22 cellular contexts compared by ENCODE assay signal in genomic region chr5:67462150-67462549, GRCh38.
"Had no signal": no experiment of that assay in that cellular context is flagged by ENCODE, and none has a peak within 500 bp of the region (broad histone marks: within the 10 kb centered on the region; RNA-seq: fewer than 3 reads in every experiment).

No MANE protein-coding gene starts in this region.

- H3K4me3 ChIP-seq: adrenal gland, ascending aorta, dorsolateral prefrontal cortex, esophagus squamous epithelium, left lung, lung, right lobe of liver, smooth muscle cell, transverse colon, uterus had no signal

- H3K27me3 ChIP-seq: adrenal gland, ascending aorta, brain microvascular endothelial cell, dorsolateral prefrontal cortex, esophagus squamous epithelium, left lung, right lobe of liver, transverse colon, uterus had no signal

- H3K9me3 ChIP-seq: adrenal gland, ascending aorta, esophagus squamous epithelium, left lung, right lobe of liver, transverse colon, uterus had no signal

- ATAC-seq: activated naive CD4-positive, alpha-beta T cell treated with anti-CD3 and anti-CD28 coated beads, Interleukin-2, amount 50 U/mL, for 72 hours; left lung; right lobe of liver; stimulated activated naive B cell treated with anti-CD40 and anti-IgM and Interleukin-4, amounts not matched to agents 10 μg/mL and 1 μg/mL and 100 μg/mL, for 72 hours had no signal

- H3K4me1 ChIP-seq: adrenal gland, ascending aorta, esophagus squamous epithelium, left lung, right lobe of liver, uterus had no signal

- DNase-seq: activated T-cell treated with anti-CD3 and anti-CD28 coated beads, Interleukin-2, amount 50 U/mL, for 1 hour; adrenal gland; brain microvascular endothelial cell; caudate nucleus; dorsolateral prefrontal cortex; esophagus squamous epithelium; foreskin melanocyte; hippocampal formation; kidney glomerular epithelial cell; left lung; naive B cell; nucleus accumbens; right lobe of liver; stimulated activated CD4-positive, alpha-beta T cell treated with anti-CD3 and anti-CD28 coated beads, Interleukin-15, amount 100 ng/mL, for 24 hours; stimulated activated naive B cell treated with anti-CD40 and anti-IgM and Interleukin-4, amounts not matched to agents 10 μg/mL and 1 μg/mL and 100 μg/mL, for 72 hours; transverse colon; uterus had no signal

- H3K4me2 ChIP-seq: smooth muscle cell had no signal

- H3K36me3 ChIP-seq: adrenal gland, ascending aorta, brain microvascular endothelial cell, esophagus squamous epithelium, left lung, right lobe of liver, transverse colon, uterus had no signal

- H3K27ac ChIP-seq: adrenal gland, ascending aorta, brain microvascular endothelial cell, dorsolateral prefrontal cortex, esophagus squamous epithelium, left lung, right lobe of liver, transverse colon, uterus, VCaP had no signal
